8 cellular contexts compared by ENCODE assay signal in the genomic region with DNA sequence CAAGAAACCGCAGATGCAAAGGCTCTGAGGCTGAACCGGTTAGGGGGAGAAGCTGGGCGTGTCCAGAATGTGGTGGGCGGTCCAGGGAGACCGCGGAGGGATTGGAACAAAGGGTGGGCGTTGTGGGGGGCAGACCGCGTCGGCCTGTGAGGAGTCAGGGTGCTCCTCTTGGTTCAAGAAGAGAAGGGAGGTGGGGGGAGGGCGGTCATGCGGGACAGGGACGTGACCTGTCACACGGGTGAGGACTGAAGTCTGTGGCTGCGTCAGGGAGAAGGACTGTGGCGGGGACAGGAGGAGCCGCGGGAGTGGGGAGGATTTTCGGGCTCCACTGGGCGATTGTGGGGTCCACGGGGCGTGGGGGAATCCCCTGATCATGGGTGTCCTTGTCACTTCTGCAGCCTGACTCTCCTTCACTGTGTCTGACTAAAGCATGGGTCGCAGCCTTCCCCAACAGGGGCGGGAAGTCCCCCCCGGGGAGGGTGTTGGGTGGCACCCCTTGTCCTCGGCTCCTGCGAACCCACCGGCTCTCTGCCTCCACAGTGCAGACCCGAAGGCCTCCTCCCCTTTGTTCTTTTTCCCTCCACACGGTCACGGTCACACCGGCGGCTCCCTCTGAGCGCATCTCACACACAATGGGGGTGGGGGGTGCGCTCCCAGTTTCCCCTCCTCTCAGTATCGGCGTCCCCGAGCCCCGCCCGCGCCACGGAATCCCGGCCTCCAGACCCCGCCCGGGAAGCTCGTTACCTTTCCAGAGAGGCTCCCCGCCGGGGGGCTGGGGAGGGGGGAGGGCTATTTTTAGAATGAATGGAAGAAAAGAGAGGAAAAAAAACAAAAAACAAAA. TPM values are rescaled to one million over a fixed set of nuclear protein-coding genes. Genes with fewer than 3 reads are reported as not detected.
DNase-seq lines count a peak whose midpoint lies in the region; ATAC-seq and TF ChIP-seq lines count a peak whose summit lies in the region.

No MANE protein-coding gene starts in this region.

- no peaks in the 10 kb centered on the region for H3K36me3 ChIP-seq in esophagus squamous epithelium

- WGBS in esophagus squamous epithelium, 2 donors = 0 to 2% methylated on average over 21 to 31 of the region's 48 CpGs

- no peaks in the 10 kb centered on the region for H3K9me3 ChIP-seq in esophagus squamous epithelium

- ATAC-seq in WTC11 (peak; percentile 11), HG03520 (IDR thresholded peaks at IDR 0.05; ENCODE audit: unreplicated experiment) (no peak)

- H3K36me3 Mint-ChIP-seq in WTC11 (no peaks in the 10 kb centered on the region), glutamatergic neuron (ENCODE audit: unreplicated experiment) (no peaks in the 10 kb centered on the region)

- TF ChIP-seq CTCF in WTC11 (IDR thresholded peaks at IDR 0.05) = no peak
- no peak for TF ChIP-seq CTCF in glutamatergic neuron (IDR thresholded peaks at IDR 0.05; ENCODE audit: partially characterized antibody, unreplicated experiment)
- TF ChIP-seq CTCF in esophagus squamous epithelium (IDR thresholded peaks at IDR 0.05) = no peak

- peaks cover 29 to 74% (median 40%) of the 10 kb centered on the region in 4 donors for H3K27me3 ChIP-seq in esophagus squamous epithelium

- POLR2A ChIA-PET in WTC11 (lab: Charles Lee) = interaction anchor here (0.7 to 1.3 kb wide), 5 partner anchors 18 to 331 kb away, joined by 3 to 9 read pairs (median 5); partner anchors contain the start of genes CCDC124 and JUND

- peaks cover 45 to 67% (median 45%) of the 10 kb centered on the region in 3 donors for H3K4me1 ChIP-seq in esophagus squamous epithelium

- H3K27me3 Mint-ChIP-seq in WTC11 (ENCODE audit: low read depth) = peaks cover 56% of the 10 kb centered on the region
- peaks cover 28% of the 10 kb centered on the region for H3K27me3 Mint-ChIP-seq in glutamatergic neuron (ENCODE audit: unreplicated experiment)

- no peak for TF ChIP-seq POLR2A in esophagus squamous epithelium (IDR thresholded peaks at IDR 0.05)

- CTCF ChIA-PET in WTC11 (lab: Charles Lee) = interaction anchor here (1.0 to 5.1 kb wide), 7 partner anchors 8 to 211 kb away, joined by 3 to 62 read pairs (median 6); partner anchors contain the start of genes CCDC124 and RPL18A

- H3K27ac Mint-ChIP-seq in WTC11 = peak overlapping the region; percentile 54
- H3K27ac Mint-ChIP-seq in glutamatergic neuron (ENCODE audit: unreplicated experiment) = peak overlapping the region; percentile 99

- peak overlapping the region in 2 of 4 donors; percentile 2 to 32 for H3K4me3 ChIP-seq in esophagus squamous epithelium

- H3K4me3 Mint-ChIP-seq in WTC11 (peak overlapping the region; percentile 77), glutamatergic neuron (ENCODE audit: unreplicated experiment) (peak overlapping the region; percentile 91)

- no peaks in the 10 kb centered on the region for H3K9me3 Mint-ChIP-seq in WTC11
- H3K9me3 Mint-ChIP-seq in glutamatergic neuron (ENCODE audit: unreplicated experiment) = peaks cover 16% of the 10 kb centered on the region

- intact Hi-C loops in esophagus squamous epithelium (cut with DNase I) = no loop called here

- H3K4me1 Mint-ChIP-seq in WTC11 (peaks cover 40% of the 10 kb centered on the region), glutamatergic neuron (ENCODE audit: low read depth, unreplicated experiment) (peaks cover 19% of the 10 kb centered on the region)

- peak; percentile 45 for DNase-seq in stimulated activated CD4-positive, alpha-beta T cell treated with anti-CD3 and anti-CD28 coated beads, Interleukin-15, amount 100 ng/mL, for 24 hours
- DNase-seq in stimulated activated CD4-positive, alpha-beta T cell treated with anti-CD3 and anti-CD28 coated beads, Interleukin-2, amount 100 ng/mL, for 48 hours = no peak
- DNase-seq in WTC11 (ENCODE audit: low spot score) (peak; percentile 73), glutamatergic neuron (peak; percentile 80), esophagus squamous epithelium (lab: John Stamatoyannopoulos, UW) (no peak), germinal center (ENCODE audit: low spot score) (no peak), RPMI8226 (no peak)

- H3K27ac ChIP-seq in esophagus squamous epithelium = no peak overlapping the region

TF ChIP-seq in WTC11, 78 proteins besides CTCF, POLR2A, EP300 and RAD21 (continues in another document):
- TF ChIP-seq ESRRA (CRISPR knock-in tag; IDR thresholded peaks at IDR 0.05; ENCODE audit: borderline replicate concordance) (no peak), ZNF423 (CRISPR knock-in tag; IDR thresholded peaks at IDR 0.05) (peak; percentile 62), SP1 (CRISPR knock-in tag; conservative IDR thresholded peaks at IDR 0.05) (peak; percentile 59; the same call in 1 of the 2 replicates), E2F5 (CRISPR knock-in tag; IDR thresholded peaks at IDR 0.05) (no peak), ZNF532 (CRISPR knock-in tag; IDR thresholded peaks at IDR 0.05; ENCODE audit: borderline replicate concordance) (no peak), GTF2I (CRISPR knock-in tag; conservative IDR thresholded peaks at IDR 0.05) (no peak), NR1H2 (CRISPR knock-in tag; IDR thresholded peaks at IDR 0.05) (no peak), MYBL2 (CRISPR knock-in tag; IDR thresholded peaks at IDR 0.05) (no peak)
- TF ChIP-seq, protein P1, sequence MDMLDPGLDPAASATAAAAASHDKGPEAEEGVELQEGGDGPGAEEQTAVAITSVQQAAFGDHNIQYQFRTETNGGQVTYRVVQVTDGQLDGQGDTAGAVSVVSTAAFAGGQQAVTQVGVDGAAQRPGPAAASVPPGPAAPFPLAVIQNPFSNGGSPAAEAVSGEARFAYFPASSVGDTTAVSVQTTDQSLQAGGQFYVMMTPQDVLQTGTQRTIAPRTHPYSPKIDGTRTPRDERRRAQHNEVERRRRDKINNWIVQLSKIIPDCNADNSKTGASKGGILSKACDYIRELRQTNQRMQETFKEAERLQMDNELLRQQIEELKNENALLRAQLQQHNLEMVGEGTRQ (CRISPR knock-in tag; IDR thresholded peaks at IDR 0.05) = no peak
- TF ChIP-seq, protein P2, sequence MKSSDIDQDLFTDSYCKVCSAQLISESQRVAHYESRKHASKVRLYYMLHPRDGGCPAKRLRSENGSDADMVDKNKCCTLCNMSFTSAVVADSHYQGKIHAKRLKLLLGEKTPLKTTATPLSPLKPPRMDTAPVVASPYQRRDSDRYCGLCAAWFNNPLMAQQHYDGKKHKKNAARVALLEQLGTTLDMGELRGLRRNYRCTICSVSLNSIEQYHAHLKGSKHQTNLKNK (CRISPR knock-in tag; IDR thresholded peaks at IDR 0.05) = no peak

RNA-seq across cellular contexts. Expression of gene KCNN1, which starts 16.4 kb away (rescaled TPM):
- total RNA-seq in WTC11 (2021) (15.3 to 18.0 TPM (median 17.2 TPM) in 3 replicates), glutamatergic neuron (ENCODE audit: unreplicated experiment) (91.1 TPM), esophagus squamous epithelium (1 to 10 TPM in 1 of 4 donors, under 1 TPM in 1, not detected in 2; 0.22 to 3.1 TPM)

RNA-seq across cellular contexts. Expression of gene CCDC124, which starts 17.7 kb away (rescaled TPM):
- total RNA-seq in WTC11 (2021) (152 to 159 TPM (median 156 TPM) in 3 replicates), glutamatergic neuron (ENCODE audit: unreplicated experiment) (87.9 TPM), esophagus squamous epithelium (10 to 100 TPM; 50.2 to 80.6 (median 54.5) TPM)

RNA-seq across cellular contexts. Expression of gene ARRDC2, which starts 57.4 kb away (rescaled TPM):
- total RNA-seq in WTC11 (2021) = 9.2 to 9.9 TPM (median 9.8 TPM) in 3 replicates
- 4.0 TPM for total RNA-seq in glutamatergic neuron (ENCODE audit: unreplicated experiment)
- 10 to 100 TPM; 12.4 to 37.2 (median 15.4) TPM for total RNA-seq in esophagus squamous epithelium

Comparison
In these comparisons a context has a peak if more than half of its experiments do, and no peak if none do; other contexts are left out.
1. DNase-seq: peak in stimulated activated CD4-positive, alpha-beta T cell treated with anti-CD3 and anti-CD28 coated beads, Interleukin-15, amount 100 ng/mL, for 24 hours (single experiment), WTC11 (single experiment) and glutamatergic neuron (single experiment); none in stimulated activated CD4-positive, alpha-beta T cell treated with anti-CD3 and anti-CD28 coated beads, Interleukin-2, amount 100 ng/mL, for 48 hours (0 of 2), esophagus squamous epithelium (single experiment), germinal center (single experiment) and RPMI8226 (single experiment).